In genomic region chr6:138105880-138106664, GRCh38 we compare ENCODE assay signal across 1 cellular context.
TF ChIP-seq lines count a peak whose summit lies in the region.

No MANE protein-coding gene starts in this region.

TF ChIP-seq in K562, 482 proteins besides CTCF, POLR2A, EP300 and RAD21 (continued from another document):
- TF ChIP-seq ZNF146 (CRISPR knock-in tag; IDR thresholded peaks at IDR 0.05; ENCODE audit: unreplicated experiment): no peak
- TF ChIP-seq BCOR (IDR thresholded peaks at IDR 0.05): no peak
- no peak for TF ChIP-seq CGGBP1 (CRISPR knock-in tag; IDR thresholded peaks at IDR 0.05)
- TF ChIP-seq CBX8 (IDR thresholded peaks at IDR 0.05; ENCODE audit: borderline replicate concordance, extremely low read depth, low read depth, low read length, poor library complexity, severe bottlenecking): peak; percentile 76
- TF ChIP-seq ZNF592 (IDR thresholded peaks at IDR 0.05): no peak
- no peak for TF ChIP-seq RUNX1 (IDR thresholded peaks at IDR 0.05; ENCODE audit: low read depth)
- TF ChIP-seq PHB (CRISPR knock-in tag; IDR thresholded peaks at IDR 0.05): no peak
- no peak for TF ChIP-seq MYNN (IDR thresholded peaks at IDR 0.05)
- TF ChIP-seq MYNN (CRISPR knock-in tag; IDR thresholded peaks at IDR 0.05): no peak
